8 cellular contexts compared by ENCODE assay signal in genomic region chr5:151662805-151663204, GRCh38. TPM values are rescaled to one million over a fixed set of nuclear protein-coding genes. Genes with fewer than 3 reads are reported as not detected.
DNase-seq lines count a peak whose midpoint lies in the region; ATAC-seq, FAIRE-seq and TF ChIP-seq lines count a peak whose summit lies in the region.

No MANE protein-coding gene starts in this region.

- intact Hi-C loops in ascending aorta (cut with DNase I) = loop anchor here (1.0 to 10.0 kb wide), 3 partner anchors 19 to 622 kb away; no protein-coding TSS in a partner anchor

- peak; percentile 88 for FAIRE-seq in GM18507 (lab: Jason Lieb, UNC)

- peaks cover 16% of the 10 kb centered on the region for H3K79me2 ChIP-seq in smooth muscle cell (ENCODE audit: low read depth)

- H3K4me1 ChIP-seq in ascending aorta = peaks cover 39 to 56% of the 10 kb centered on the region in 2 donors
- no peaks in the 10 kb centered on the region for H3K4me1 ChIP-seq in smooth muscle cell (ENCODE audit: low read depth)

- H3K4me3 Mint-ChIP-seq in HFFc6 = peak overlapping the region; percentile 67
- no peak overlapping the region for H3K4me3 Mint-ChIP-seq in activated CD4-positive, alpha-beta T cell treated with anti-CD3 and anti-CD28 coated beads, Interleukin-2, amount 10 ng/mL, durations not matched to agents 7 days and 5 days

- H3K4me3 ChIP-seq in ascending aorta (no peak overlapping the region), smooth muscle cell (no peak overlapping the region)

- POLR2A ChIA-PET in activated CD4-positive, alpha-beta T cell treated with anti-CD3 and anti-CD28 coated beads, Interleukin-2, amount 10 ng/mL, durations not matched to agents 7 days and 5 days (lab: Charles Lee) = no interaction called here

- H3K27ac ChIP-seq in ascending aorta (peak overlapping the region; percentile 93 to 98), smooth muscle cell (ENCODE audit: low read depth) (peak overlapping the region; percentile 99)

- no peak overlapping the region for H2AFZ ChIP-seq in smooth muscle cell (ENCODE audit: low read depth)

- H3K4me2 ChIP-seq in smooth muscle cell = no peak overlapping the region

- 92% methylated on average over 4 of the region's 4 CpGs for WGBS in smooth muscle cell (ENCODE audit: low lambda C conversion rate)

- peaks cover 65% of the 10 kb centered on the region for H3F3A ChIP-seq in smooth muscle cell (ENCODE audit: low read depth)

- no peaks in the 10 kb centered on the region for H3K9me3 ChIP-seq in ascending aorta
- H3K9me3 ChIP-seq in smooth muscle cell (replicated peaks; ENCODE audit: low read depth) = no peaks in the 10 kb centered on the region

- H3K36me3 ChIP-seq in ascending aorta (peaks cover 60 to 61% of the 10 kb centered on the region in 2 donors), smooth muscle cell (ENCODE audit: low read depth) (peaks cover 18% of the 10 kb centered on the region)

- peaks cover 72% of the 10 kb centered on the region for H4K20me1 ChIP-seq in smooth muscle cell (ENCODE audit: low read depth)

- DNase-seq in GM18507 (ENCODE audit: extremely low spot score, insufficient read length, low read depth) (no peak), HFFc6 (no peak), ascending aorta (ENCODE audit: low spot score in 2 of 2) (no peak), smooth muscle cell (lab: John Stamatoyannopoulos, UW; ENCODE audit: unreplicated experiment) (no peak), NCI-H128 (lab: John Stamatoyannopoulos, UW; ENCODE audit: unreplicated experiment) (no peak), A172 (ENCODE audit: low spot score) (no peak)
- no peak for DNase-seq in activated CD4-positive, alpha-beta T cell treated with anti-CD3 and anti-CD28 coated beads, Interleukin-2, amount 10 ng/mL, durations not matched to agents 7 days and 5 days

- H3K9ac ChIP-seq in smooth muscle cell (ENCODE audit: low read depth) = no peak overlapping the region

- H3K27ac Mint-ChIP-seq in HFFc6 = peak overlapping the region; percentile 93
- no peak overlapping the region for H3K27ac Mint-ChIP-seq in activated CD4-positive, alpha-beta T cell treated with anti-CD3 and anti-CD28 coated beads, Interleukin-2, amount 10 ng/mL, durations not matched to agents 7 days and 5 days

- no peak for ATAC-seq in HG03097 (IDR thresholded peaks at IDR 0.05; ENCODE audit: low FRiP score, unreplicated experiment)

- H3K9me3 Mint-ChIP-seq in HFFc6 = no peaks in the 10 kb centered on the region
- H3K9me3 Mint-ChIP-seq in activated CD4-positive, alpha-beta T cell treated with anti-CD3 and anti-CD28 coated beads, Interleukin-2, amount 10 ng/mL, durations not matched to agents 7 days and 5 days = no peaks in the 10 kb centered on the region

- no peak for TF ChIP-seq CTCF in HFFc6 (IDR thresholded peaks at IDR 0.05)
- TF ChIP-seq CTCF in ascending aorta (IDR thresholded peaks at IDR 0.05) = no peak
- TF ChIP-seq CTCF in smooth muscle cell (IDR thresholded peaks at IDR 0.05; ENCODE audit: borderline replicate concordance, insufficient read depth, poor library complexity, severe bottlenecking) = no peak

- CTCF ChIA-PET in activated CD4-positive, alpha-beta T cell treated with anti-CD3 and anti-CD28 coated beads, Interleukin-2, amount 10 ng/mL, durations not matched to agents 7 days and 5 days (lab: Charles Lee) = interaction anchor here (0.5 to 3.3 kb wide), 5 partner anchors 12 to 621 kb away, joined by 3 to 9 read pairs (median 3); no protein-coding TSS in a partner anchor

- H3K36me3 Mint-ChIP-seq in HFFc6 (ENCODE audit: low read depth) = peaks cover 52% of the 10 kb centered on the region
- H3K36me3 Mint-ChIP-seq in activated CD4-positive, alpha-beta T cell treated with anti-CD3 and anti-CD28 coated beads, Interleukin-2, amount 10 ng/mL, durations not matched to agents 7 days and 5 days (ENCODE audit: low read depth) = no peaks in the 10 kb centered on the region

- H3K27me3 Mint-ChIP-seq in HFFc6 (ENCODE audit: insufficient read depth) = peaks cover 22% of the 10 kb centered on the region
- peaks cover 10% of the 10 kb centered on the region for H3K27me3 Mint-ChIP-seq in activated CD4-positive, alpha-beta T cell treated with anti-CD3 and anti-CD28 coated beads, Interleukin-2, amount 10 ng/mL, durations not matched to agents 7 days and 5 days

- peaks cover 91% of the 10 kb centered on the region for H3K4me1 Mint-ChIP-seq in HFFc6 (ENCODE audit: low read depth)
- peaks cover 12% of the 10 kb centered on the region for H3K4me1 Mint-ChIP-seq in activated CD4-positive, alpha-beta T cell treated with anti-CD3 and anti-CD28 coated beads, Interleukin-2, amount 10 ng/mL, durations not matched to agents 7 days and 5 days

- no peaks in the 10 kb centered on the region for H3K27me3 ChIP-seq in ascending aorta
- H3K27me3 ChIP-seq in smooth muscle cell (ENCODE audit: low read depth) = no peaks in the 10 kb centered on the region

RNA-seq across cellular contexts. Expression of gene SPARC, which starts 23.9 kb away (rescaled TPM):
- total RNA-seq in HFFc6 (2021; fragmentation: NEBNext Ultra II Directional; extraction: Animal tissue kit (Norgen Biotek cat#: 25700)) = 1,000 to 10,000 TPM; 3,729 to 5,836 (median 4,094) TPM
- 935 TPM for total RNA-seq in ascending aorta
- 7,113 and 8,137 TPM in 2 replicates for total RNA-seq in smooth muscle cell
- 13,534 and 19,518 TPM in 2 replicates for polyA plus RNA-seq in smooth muscle cell
- 1 to 10 TPM in 1 of 2 experiments, under 1 TPM in 1; 0.27 to 1.1 TPM for total RNA-seq in activated CD4-positive, alpha-beta T cell treated with anti-CD3 and anti-CD28 coated beads, Interleukin-2, amount 10 ng/mL, durations not matched to agents 7 days and 5 days
- total RNA-seq in A172 (2014; rRNA removed; shearing (Covaris generic)) = 3,811 and 5,357 TPM in 2 replicates

Comparison
In these comparisons a context has a peak if more than half of its experiments do, and no peak if none do; other contexts are left out.
1. RNA of gene SPARC, which starts 23.9 kb away (total RNA-seq): 7,113 to 8,137 TPM in smooth muscle cell, 3,729 to 5,836 TPM in HFFc6, 3,811 to 5,357 TPM in A172 and 935 TPM in ascending aorta (single experiment); 0.27 to 1.1 TPM in activated CD4-positive, alpha-beta T cell treated with anti-CD3 and anti-CD28 coated beads, Interleukin-2, amount 10 ng/mL, durations not matched to agents 7 days and 5 days; every median in the first group is over 100 times any median in the second.